Comparison of ENCODE assay signal across 31 cellular contexts in the genomic region with DNA sequence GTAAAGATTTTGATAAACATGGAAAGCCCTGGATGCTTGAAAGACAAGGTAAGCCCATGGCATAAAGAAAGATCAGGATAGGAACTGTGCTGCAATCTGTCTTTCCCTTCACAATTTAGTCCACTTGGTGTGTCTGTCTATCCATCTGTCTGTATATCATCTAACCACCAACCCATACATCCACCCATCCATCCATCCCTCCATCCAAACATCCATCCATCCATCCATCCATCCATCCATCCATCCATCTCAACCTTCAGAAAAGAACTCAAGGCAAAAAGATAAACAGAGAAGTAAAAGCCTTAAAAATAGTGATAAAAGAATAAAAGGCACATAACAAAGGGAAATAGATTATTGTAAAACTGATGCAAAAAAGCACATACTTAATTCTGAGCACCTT.
"Had no signal": no experiment of that assay in that cellular context is flagged by ENCODE, and none has a peak within 500 bp of the region (broad histone marks: within the 10 kb centered on the region; RNA-seq: fewer than 3 reads in every experiment).

No MANE protein-coding gene starts in this region.

- FAIRE-seq: astrocyte, bronchial epithelial cell had no signal

- DNase-seq: activated effector memory CD4-positive, alpha-beta T cell treated with anti-CD3 and anti-CD28 coated beads, Interleukin-2, amount 50 U/mL, for 16 hours; activated effector memory CD4-positive, alpha-beta T cell treated with Interleukin-2 at 50 U/mL for 16 hours; activated gamma-delta T cell; activated gamma-delta T cell treated with Interleukin-2 at 50 U/mL for 16 hours; activated naive CD4-positive, alpha-beta T cell; activated naive CD4-positive, alpha-beta T cell treated with anti-CD3 and anti-CD28 coated beads for 36 hours; activated naive CD4-positive, alpha-beta T cell treated with anti-CD3 and anti-CD28 coated beads, Interleukin-2, amount 10 ng/mL, durations not matched to agents 7 days and 5 days; activated naive CD4-positive, alpha-beta T cell treated with anti-CD3 and anti-CD28 coated beads, Interleukin-2, amount 50 U/mL, for 16 hours; activated naive CD4-positive, alpha-beta T cell treated with Interleukin-2 at 50 U/mL for 16 hours; activated naive CD8-positive, alpha-beta T cell treated with anti-CD3 and anti-CD28 coated beads for 36 hours; activated naive CD8-positive, alpha-beta T cell treated with anti-CD3 and anti-CD28 coated beads, Interleukin-2, amount 10 ng/mL, durations not matched to agents 7 days and 5 days; activated naive CD8-positive, alpha-beta T cell treated with anti-CD3 and anti-CD28 coated beads, Interleukin-2, amount 50 U/mL, for 24 hours; activated T-cell treated with anti-CD3 and anti-CD28 coated beads, Interleukin-2, amount 50 U/mL, for 24 hours; activated T-cell treated with anti-CD3 and anti-CD28 coated beads, Interleukin-2, amount 50 U/mL, for 4 hours; activated T-cell treated with anti-CD3 and anti-CD28 coated beads, Interleukin-2, amount 50 U/mL, for 48 hours; activated T-cell treated with anti-CD3 and anti-CD28 coated beads, Interleukin-2, amount 50 U/mL, for 72 hours; adrenal gland; amniotic stem cell; amygdala; anterior cingulate cortex; aorta; body of pancreas; brain microvascular endothelial cell; caudate nucleus; central memory CD4-positive, alpha-beta T cell; cerebellar nuclear complex had no signal

- H3K27ac ChIP-seq: adrenal gland, ascending aorta, body of pancreas, brain microvascular endothelial cell, breast epithelium, cardiac muscle cell had no signal

- H3K4me3 ChIP-seq: adrenal gland, ascending aorta, body of pancreas, breast epithelium, cardiac muscle cell had no signal

- H3K4me1 ChIP-seq: adrenal gland, ascending aorta, breast epithelium had no signal

- H3K9me3 ChIP-seq: adrenal gland, ascending aorta, body of pancreas, breast epithelium had no signal

- H3K36me3 ChIP-seq: adrenal gland, ascending aorta, brain microvascular endothelial cell, breast epithelium, cardiac muscle cell had no signal
